11 cellular contexts compared by ENCODE assay signal in the genomic region with DNA sequence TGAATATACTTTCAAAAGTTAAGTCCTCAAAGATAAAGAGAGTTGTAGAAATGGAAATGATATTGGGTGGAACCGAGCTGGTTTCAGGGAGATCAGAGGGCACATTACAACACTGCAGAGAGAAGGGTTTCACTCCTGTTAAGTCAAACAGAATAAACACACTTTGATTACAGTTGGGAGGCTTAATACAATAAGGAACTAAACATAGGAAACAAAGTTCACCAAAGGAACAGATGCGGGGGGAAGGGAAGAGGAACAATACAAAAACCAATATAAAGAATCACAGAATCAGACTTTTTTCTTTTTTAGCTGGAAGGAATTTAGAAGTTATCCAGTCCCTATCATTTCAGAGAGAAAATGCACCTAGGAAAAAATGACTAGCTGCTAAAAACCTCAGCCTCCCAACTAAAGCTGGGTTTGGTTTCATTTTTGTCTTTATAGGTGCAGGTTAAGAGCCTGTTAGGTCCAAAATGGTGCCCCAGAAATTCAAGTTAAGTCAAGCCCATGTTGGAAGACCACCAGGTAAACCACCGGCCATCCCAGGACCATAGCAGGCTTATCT.
DNase-seq lines count a peak whose midpoint lies in the region; ATAC-seq and TF ChIP-seq lines count a peak whose summit lies in the region.
"Had no signal": no experiment of that assay in that cellular context is flagged by ENCODE, and none has a peak within 500 bp of the region (broad histone marks: within the 10 kb centered on the region; RNA-seq: fewer than 3 reads in every experiment).

No MANE protein-coding gene starts in this region.

- peak; percentile 60 to 72 (median 67) for ATAC-seq in right lobe of liver
- ATAC-seq: stimulated activated naive B cell treated with anti-CD40 and anti-IgM and Interleukin-4, amounts not matched to agents 10 μg/mL and 1 μg/mL and 100 μg/mL, for 72 hours had no signal

- peaks cover 6% of the 10 kb centered on the region for H3K4me1 Mint-ChIP-seq in activated naive CD4-positive, alpha-beta T cell treated with anti-CD3 and anti-CD28 coated beads, Interleukin-2, amount 10 ng/mL, durations not matched to agents 7 days and 5 days

- H3K27me3 ChIP-seq in right lobe of liver, result no peaks in the 10 kb centered on the region
- H3K27me3 ChIP-seq in suprapubic skin, result no peaks in the 10 kb centered on the region

- H3K4me3 Mint-ChIP-seq in activated naive CD4-positive, alpha-beta T cell treated with anti-CD3 and anti-CD28 coated beads, Interleukin-2, amount 10 ng/mL, durations not matched to agents 7 days and 5 days, result no peak overlapping the region
- H3K4me3 Mint-ChIP-seq: IgD-negative memory B cell; stimulated activated naive B cell treated with anti-CD40 and anti-IgM and Interleukin-4, amounts not matched to agents 10 μg/mL and 1 μg/mL and 100 μg/mL, for 72 hours had no signal

- no peak overlapping the region for H3K4me3 ChIP-seq in choroid plexus epithelial cell (ENCODE audit: low read depth, low read length)
- H3K4me3 ChIP-seq in right lobe of liver, result peak overlapping the region; percentile 9 to 62 (median 46)
- peak overlapping the region; percentile 1 for H3K4me3 ChIP-seq in suprapubic skin

- DNase-seq in DMS53 (lab: John Stamatoyannopoulos, UW) (peak; percentile 20), DMS53 treated with DMSO at 0.1 percent for 48 hours (lab: John Stamatoyannopoulos, UW; ENCODE audit: unreplicated experiment) (no peak), choroid plexus epithelial cell (ENCODE audit: low read depth) (peak; percentile 57), right lobe of liver (no peak), suprapubic skin (ENCODE audit: low spot score in 2 of 2) (no peak), ureter (ENCODE audit: low spot score) (no peak)
- DNase-seq in effector CD4-positive, alpha-beta T cell, result no peak
- DNase-seq in activated naive CD4-positive, alpha-beta T cell treated with anti-CD3 and anti-CD28 coated beads, Interleukin-2, amount 10 ng/mL, durations not matched to agents 7 days and 5 days, result no peak
- DNase-seq: stimulated activated naive B cell treated with anti-CD40 and anti-IgM and Interleukin-4, amounts not matched to agents 10 μg/mL and 1 μg/mL and 100 μg/mL, for 72 hours had no signal

- CTCF ChIA-PET in activated naive CD4-positive, alpha-beta T cell treated with anti-CD3 and anti-CD28 coated beads, Interleukin-2, amount 10 ng/mL, durations not matched to agents 7 days and 5 days (lab: Charles Lee), result no interaction called here

- no peak for TF ChIP-seq EP300 in suprapubic skin (IDR thresholded peaks at IDR 0.05)

- H3K27ac ChIP-seq in right lobe of liver (peak overlapping the region; percentile 65 to 90 (median 85)), suprapubic skin (peak overlapping the region; percentile 44)
- H3K27ac ChIP-seq: 22Rv1 had no signal

- H3K4me1 ChIP-seq in right lobe of liver (peaks cover 0 to 45% (median 25%) of the 10 kb centered on the region in 4 donors), suprapubic skin (peaks cover 70% of the 10 kb centered on the region)

- H3K36me3 ChIP-seq in right lobe of liver (no peaks in the 10 kb centered on the region), suprapubic skin (no peaks in the 10 kb centered on the region)

- no peak overlapping the region for H3K27ac Mint-ChIP-seq in activated naive CD4-positive, alpha-beta T cell treated with anti-CD3 and anti-CD28 coated beads, Interleukin-2, amount 10 ng/mL, durations not matched to agents 7 days and 5 days
- H3K27ac Mint-ChIP-seq: stimulated activated naive B cell treated with anti-CD40 and anti-IgM and Interleukin-4, amounts not matched to agents 10 μg/mL and 1 μg/mL and 100 μg/mL, for 72 hours had no signal

- H3K9me3 ChIP-seq in right lobe of liver (no peaks in the 10 kb centered on the region), suprapubic skin (no peaks in the 10 kb centered on the region)

- intact Hi-C loops in right lobe of liver (cut with DNase I), result no loop called here

- peaks cover 3% of the 10 kb centered on the region for H3K27me3 Mint-ChIP-seq in activated naive CD4-positive, alpha-beta T cell treated with anti-CD3 and anti-CD28 coated beads, Interleukin-2, amount 10 ng/mL, durations not matched to agents 7 days and 5 days
- H3K27me3 Mint-ChIP-seq: IgD-negative memory B cell; stimulated activated naive B cell treated with anti-CD40 and anti-IgM and Interleukin-4, amounts not matched to agents 10 μg/mL and 1 μg/mL and 100 μg/mL, for 72 hours had no signal

- TF ChIP-seq POLR2A in right lobe of liver (IDR thresholded peaks at IDR 0.05) (no peak), suprapubic skin (IDR thresholded peaks at IDR 0.05) (no peak)

- H3K9me3 Mint-ChIP-seq in activated naive CD4-positive, alpha-beta T cell treated with anti-CD3 and anti-CD28 coated beads, Interleukin-2, amount 10 ng/mL, durations not matched to agents 7 days and 5 days, result no peaks in the 10 kb centered on the region
- H3K9me3 Mint-ChIP-seq: stimulated activated naive B cell treated with anti-CD40 and anti-IgM and Interleukin-4, amounts not matched to agents 10 μg/mL and 1 μg/mL and 100 μg/mL, for 72 hours had no signal

- WGBS in right lobe of liver (ENCODE audit: insufficient coverage, low coverage, low lambda C conversion rate, missing lambda C conversion rate), result 22% methylated on average over 3 of the region's 3 CpGs
- 68% methylated on average over 3 of the region's 3 CpGs for WGBS in suprapubic skin

- TF ChIP-seq CTCF in choroid plexus epithelial cell (conservative IDR thresholded peaks at IDR 0.05; ENCODE audit: low read depth, low read length) (no peak), right lobe of liver (IDR thresholded peaks at IDR 0.05) (no peak), suprapubic skin (IDR thresholded peaks at IDR 0.05) (no peak)

- no peaks in the 10 kb centered on the region for H3K36me3 Mint-ChIP-seq in activated naive CD4-positive, alpha-beta T cell treated with anti-CD3 and anti-CD28 coated beads, Interleukin-2, amount 10 ng/mL, durations not matched to agents 7 days and 5 days

Comparison
In these comparisons a context has a peak if more than half of its experiments do, and no peak if none do; other contexts are left out.
1. DNase-seq: peak in DMS53 (single experiment) and choroid plexus epithelial cell (single experiment); none in DMS53 treated with DMSO at 0.1 percent for 48 hours (single experiment), right lobe of liver (0 of 3), suprapubic skin (0 of 2), ureter (single experiment), effector CD4-positive, alpha-beta T cell (single experiment) and activated naive CD4-positive, alpha-beta T cell treated with anti-CD3 and anti-CD28 coated beads, Interleukin-2, amount 10 ng/mL, durations not matched to agents 7 days and 5 days (single experiment).